Comparison of ENCODE assay signal across 14 cellular contexts in the genomic region with DNA sequence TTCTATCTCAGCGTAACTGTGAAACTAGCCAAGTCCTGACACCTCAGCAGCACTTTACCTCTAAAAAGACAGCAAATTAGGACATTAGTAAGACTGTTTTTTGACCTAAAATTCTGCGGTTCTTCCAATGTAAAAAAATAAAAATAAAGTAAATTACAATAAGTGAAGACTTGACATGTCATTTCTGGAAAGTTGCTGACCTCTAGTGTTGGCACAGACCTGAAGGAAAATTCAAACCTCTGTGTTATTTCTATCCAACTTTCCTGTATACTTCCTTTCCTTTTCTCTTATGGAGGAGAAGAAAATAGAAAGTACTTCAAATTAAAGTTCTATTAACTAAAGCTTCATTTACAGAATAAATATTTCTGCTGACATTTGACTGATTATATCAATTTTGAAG.
DNase-seq lines count a peak whose midpoint lies in the region; ATAC-seq, FAIRE-seq and TF ChIP-seq lines count a peak whose summit lies in the region.
"Had no signal": no experiment of that assay in that cellular context is flagged by ENCODE, and none has a peak within 500 bp of the region (broad histone marks: within the 10 kb centered on the region; RNA-seq: fewer than 3 reads in every experiment).

No MANE protein-coding gene starts in this region.

- H3K4me2 ChIP-seq in K562 (ENCODE audit: insufficient read depth, low read length) (no peak overlapping the region), neural progenitor cell (no peak overlapping the region)

- no peak overlapping the region for H2AFZ ChIP-seq in K562 (ENCODE audit: low read depth, low read length)
- no peak overlapping the region for H2AFZ ChIP-seq in neural progenitor cell (replicated peaks)

- no peaks in the 10 kb centered on the region for H3F3A ChIP-seq in neural progenitor cell (ENCODE audit: low read depth)

- H3K27me3 Mint-ChIP-seq in HFFc6 (ENCODE audit: insufficient read depth) (no peaks in the 10 kb centered on the region), neural progenitor cell (ENCODE audit: insufficient read depth, low read depth) (peaks cover 3% of the 10 kb centered on the region)
- H3K27me3 Mint-ChIP-seq: activated CD8-positive, alpha-beta T cell treated with anti-CD3 and anti-CD28 coated beads for 36 hours had no signal

- H3K9me1 ChIP-seq in K562 (ENCODE audit: control insufficient read depth, insufficient read depth, low read length) = no peaks in the 10 kb centered on the region

- TF ChIP-seq CTCF in HFFc6 (IDR thresholded peaks at IDR 0.05) (peak; percentile 10; the same call in 1 of the 2 replicates), K562 (IDR thresholded peaks at IDR 0.05 in 2 of 3, conservative IDR thresholded peaks at IDR 0.05 in 1 of 3; ENCODE audit: insufficient read depth in 2 of 3, low read depth in 1 of 3, low read length in 3 of 3) (peak in 1 of 3 experiments; percentile 41; a peak in 2 of 6 replicates), neural progenitor cell (IDR thresholded peaks at IDR 0.05) (peak; percentile 37), suprapubic skin (IDR thresholded peaks at IDR 0.05) (no peak)

- H3K9me3 ChIP-seq in K562 (replicated peaks; ENCODE audit: control insufficient read depth, insufficient read depth, low read depth, low read length) (no peaks in the 10 kb centered on the region), neural progenitor cell (ENCODE audit: low read depth) (no peaks in the 10 kb centered on the region), suprapubic skin (no peaks in the 10 kb centered on the region)
- H3K9me3 ChIP-seq: body of pancreas, upper lobe of left lung had no signal

- POLR2A ChIA-PET in K562 (lab: Yijun Ruan, JAX) = no interaction called here

- CTCF ChIA-PET in K562 (lab: Yijun Ruan, JAX; ENCODE audit: low intra/inter-chr PET ratio) = interaction anchor here (0.6 kb wide), 1 partner anchor 590 kb away, joined by 3 read pairs; no protein-coding TSS in a partner anchor

- TF ChIP-seq RAD21 in K562 (CRISPR knock-in tag; conservative IDR thresholded peaks at IDR 0.05 in 1 of 2, IDR thresholded peaks at IDR 0.05 in 1 of 2) = peak; percentile 31 to 54; a peak in 2 of 4 replicates

- peaks cover 26% of the 10 kb centered on the region; the same call in 1 of the 2 replicates for H3K9me3 Mint-ChIP-seq in HFFc6
- H3K9me3 Mint-ChIP-seq in neural progenitor cell = peaks cover 9% of the 10 kb centered on the region

- intact Hi-C loops in K562 (cut with micrococcal nuclease) = loop anchor here (2.0 kb wide), 1 partner anchor 32 kb away; no protein-coding TSS in a partner anchor

- H3K79me2 ChIP-seq in K562 (ENCODE audit: control insufficient read depth, insufficient read depth, low read length) (no peaks in the 10 kb centered on the region), neural progenitor cell (ENCODE audit: low read depth) (no peaks in the 10 kb centered on the region)

- 11% methylated on average over 2 of the region's 2 CpGs for WGBS in K562 (ENCODE audit: insufficient coverage, low coverage, missing lambda C conversion rate)
- 78% methylated on average over 2 of the region's 2 CpGs for WGBS in suprapubic skin

- no peak overlapping the region for H3K9ac ChIP-seq in K562 (ENCODE audit: insufficient read depth in 1 of 2, low read depth in 2 of 2, low read length in 2 of 2)
- no peak overlapping the region for H3K9ac ChIP-seq in neural progenitor cell

- H3K36me3 ChIP-seq in K562 (ENCODE audit: control insufficient read depth, insufficient read depth, low read length) (no peaks in the 10 kb centered on the region), neural progenitor cell (no peaks in the 10 kb centered on the region), suprapubic skin (no peaks in the 10 kb centered on the region)
- H3K36me3 ChIP-seq: upper lobe of left lung had no signal

- no peaks in the 10 kb centered on the region for H3K4me1 Mint-ChIP-seq in HFFc6 (ENCODE audit: low read depth)
- no peaks in the 10 kb centered on the region for H3K4me1 Mint-ChIP-seq in neural progenitor cell

- DNase-seq in DMS153 treated with DMSO at 0.1 percent for 48 hours (lab: John Stamatoyannopoulos, UW; ENCODE audit: unreplicated experiment) = peak; percentile 7
- no peak for DNase-seq in DMS153 (lab: John Stamatoyannopoulos, UW)
- no peak for DNase-seq in HFFc6
- no peak for DNase-seq in K562 (ENCODE audit: extremely low read depth in 1 of 4, low spot score in 3 of 4)
- DNase-seq in neural progenitor cell (ENCODE audit: low spot score) = no peak
- no peak for DNase-seq in suprapubic skin (ENCODE audit: low spot score in 2 of 2)
- no peak for DNase-seq in activated naive CD4-positive, alpha-beta T cell (lab: John Stamatoyannopoulos, UW)
- DNase-seq in foreskin melanocyte = no peak
- DNase-seq: activated CD8-positive, alpha-beta T cell treated with anti-CD3 and anti-CD28 coated beads for 36 hours; activated effector memory CD4-positive, alpha-beta T cell treated with Interleukin-2 at 50 U/mL for 16 hours; body of pancreas; DMS79; NCI-H1436; upper lobe of left lung had no signal

- BruUV-seq in K562 (replicated peaks; lab: Mats Ljungman, UMichigan) = no TSS peak

- H3K27me3 ChIP-seq in K562 (ENCODE audit: control insufficient read depth in 2 of 2, insufficient read depth in 2 of 2, low read length in 2 of 2) (no peaks in the 10 kb centered on the region), neural progenitor cell (no peaks in the 10 kb centered on the region), suprapubic skin (no peaks in the 10 kb centered on the region)
- H3K27me3 ChIP-seq: body of pancreas, upper lobe of left lung had no signal

- H3K4me1 ChIP-seq in K562 (replicated peaks in 1 of 2; ENCODE audit: control insufficient read depth in 2 of 2, insufficient read depth in 2 of 2, low read length in 2 of 2) = no peaks in the 10 kb centered on the region
- no peaks in the 10 kb centered on the region for H3K4me1 ChIP-seq in neural progenitor cell
- no peaks in the 10 kb centered on the region for H3K4me1 ChIP-seq in suprapubic skin
- H3K4me1 ChIP-seq: body of pancreas, upper lobe of left lung had no signal

- FAIRE-seq in K562 (lab: Jason Lieb, UNC) = no peak

- H3K27ac ChIP-seq in K562 (ENCODE audit: extremely low read depth, low read depth, low read length) (no peak overlapping the region), neural progenitor cell (no peak overlapping the region), suprapubic skin (no peak overlapping the region)
- H3K27ac ChIP-seq: body of pancreas, upper lobe of left lung had no signal

- H3K36me3 Mint-ChIP-seq in HFFc6 (ENCODE audit: low read depth) (no peaks in the 10 kb centered on the region), neural progenitor cell (no peaks in the 10 kb centered on the region)

- in situ Hi-C loops in K562 (cut with MboI) = no loop called here

- H4K20me1 ChIP-seq in K562 (replicated peaks; ENCODE audit: control insufficient read depth, insufficient read depth, low read length) = no peaks in the 10 kb centered on the region
- no peaks in the 10 kb centered on the region for H4K20me1 ChIP-seq in neural progenitor cell (ENCODE audit: low read depth)

- H3K4me3 ChIP-seq in K562 = no peak overlapping the region
- no peak overlapping the region for H3K4me3 ChIP-seq in neural progenitor cell
- H3K4me3 ChIP-seq in suprapubic skin = no peak overlapping the region
- H3K4me3 ChIP-seq: body of pancreas, upper lobe of left lung had no signal

- H3K4me3 Mint-ChIP-seq in HFFc6 (no peak overlapping the region), neural progenitor cell (no peak overlapping the region)
- H3K4me3 Mint-ChIP-seq: activated CD8-positive, alpha-beta T cell treated with anti-CD3 and anti-CD28 coated beads for 36 hours had no signal

- TF ChIP-seq POLR2A in K562 (conservative IDR thresholded peaks at IDR 0.05) (no peak), suprapubic skin (IDR thresholded peaks at IDR 0.05) (no peak)

- H3K27ac Mint-ChIP-seq in HFFc6 (no peak overlapping the region), neural progenitor cell (no peak overlapping the region)
- H3K27ac Mint-ChIP-seq: activated CD8-positive, alpha-beta T cell treated with anti-CD3 and anti-CD28 coated beads for 36 hours had no signal

- TF ChIP-seq EP300 in K562 (IDR thresholded peaks at IDR 0.05; ENCODE audit: low read length) = no peak
- TF ChIP-seq EP300 in suprapubic skin (IDR thresholded peaks at IDR 0.05) = no peak

- no peak for ATAC-seq in K562
- ATAC-seq: activated CD8-positive, alpha-beta T cell treated with anti-CD3 and anti-CD28 coated beads for 36 hours; body of pancreas had no signal

TF ChIP-seq in K562, 482 proteins besides CTCF, POLR2A, EP300 and RAD21 (continues in another document):
- TF ChIP-seq NRF1 (conservative IDR thresholded peaks at IDR 0.05 in 1 of 2, IDR thresholded peaks at IDR 0.05 in 1 of 2) (no peak), RBM17 (IDR thresholded peaks at IDR 0.05; ENCODE audit: borderline replicate concordance, low read depth, low read length) (no peak), RUNX1 (IDR thresholded peaks at IDR 0.05; ENCODE audit: low read depth) (no peak), XRCC3 (IDR thresholded peaks at IDR 0.05) (no peak), ZNF398 (CRISPR knock-in tag; IDR thresholded peaks at IDR 0.05) (no peak), CSDE1 (IDR thresholded peaks at IDR 0.05) (no peak)

Comparison
In these comparisons a context has a peak if more than half of its experiments do, and no peak if none do; other contexts are left out.
1. CTCF ChIP-seq: peak in HFFc6 (single experiment) and neural progenitor cell (single experiment); none in suprapubic skin (0 of 2).